ENCODE assay signal across 23 cellular contexts in the genomic region with DNA sequence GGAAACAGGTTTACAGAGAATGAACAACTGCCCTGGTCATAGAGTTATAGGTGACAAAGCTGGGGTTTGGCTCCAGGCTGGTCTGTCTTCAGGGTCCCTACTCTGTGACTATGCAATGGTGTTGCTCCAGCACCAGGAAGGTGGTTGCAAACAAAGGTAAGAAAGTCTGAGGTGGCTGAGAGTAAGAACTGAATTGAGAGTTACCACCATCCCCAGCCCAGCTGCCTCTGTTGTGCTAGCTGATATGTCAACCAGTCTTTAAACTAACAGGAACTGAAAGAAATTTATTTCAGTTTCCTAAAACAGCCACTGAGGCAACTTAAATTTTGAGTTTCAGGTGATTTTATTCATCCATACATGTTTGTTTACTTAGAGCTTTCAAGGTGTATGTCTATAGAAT.
A peak's percentile ranks its signal among the peaks of the same experiment; 100 is the strongest.
DNase-seq lines count a peak whose midpoint lies in the region; ATAC-seq, FAIRE-seq and TF ChIP-seq lines count a peak whose summit lies in the region.
"Had no signal": no experiment of that assay in that cellular context is flagged by ENCODE, and none has a peak within 500 bp of the region (broad histone marks: within the 10 kb centered on the region; RNA-seq: fewer than 3 reads in every experiment).

No MANE protein-coding gene starts in this region.

- no peaks in the 10 kb centered on the region for H3K9me3 ChIP-seq in A549
- H3K9me3 ChIP-seq in OCI-LY3 (ENCODE audit: insufficient read depth, low read length): no peaks in the 10 kb centered on the region
- no peaks in the 10 kb centered on the region for H3K9me3 ChIP-seq in prostate gland
- H3K9me3 ChIP-seq: BE2C; BLaER1 treated with 17β-estradiol and CSF1 and Interleukin-3, amounts not matched to agents 10 nM and 100 nM had no signal

- H3K27ac ChIP-seq in A549: no peak overlapping the region
- H3K27ac ChIP-seq in OCI-LY3 (ENCODE audit: low read length): no peak overlapping the region
- no peak overlapping the region for H3K27ac ChIP-seq in prostate gland
- H3K27ac ChIP-seq: BLaER1 treated with 17β-estradiol and CSF1 and Interleukin-3, amounts not matched to agents 10 nM and 100 nM; GM23248 had no signal

- ATAC-seq in A549 (no peak), GM18868 (IDR thresholded peaks at IDR 0.05; ENCODE audit: unreplicated experiment) (peak; percentile 66)
- ATAC-seq: GM12878 had no signal

- H2AFZ ChIP-seq in OCI-LY3 (ENCODE audit: low read depth, low read length): no peak overlapping the region
- H2AFZ ChIP-seq: GM23248 had no signal

- TF ChIP-seq POLR2A in A549 (IDR thresholded peaks at IDR 0.05; ENCODE audit: low read length) (no peak), prostate gland (IDR thresholded peaks at IDR 0.05) (no peak)

- intact Hi-C loops in prostate gland (cut with DNase I): loop anchor here (10.0 kb wide), 1 partner anchor 107 kb away; the partner anchor contains the start of gene LRIG3

- H3K27me3 ChIP-seq in OCI-LY3 (ENCODE audit: low read depth, low read length): no peaks in the 10 kb centered on the region
- no peaks in the 10 kb centered on the region for H3K27me3 ChIP-seq in prostate gland (replicated peaks; ENCODE audit: insufficient read depth)
- H3K27me3 ChIP-seq: BE2C; BLaER1 treated with 17β-estradiol and CSF1 and Interleukin-3, amounts not matched to agents 10 nM and 100 nM had no signal

- no peaks in the 10 kb centered on the region for H3K79me2 ChIP-seq in OCI-LY3 (ENCODE audit: low read length)

- no peak for TF ChIP-seq EP300 in A549 (IDR thresholded peaks at IDR 0.05)

- no peaks in the 10 kb centered on the region for H4K20me1 ChIP-seq in OCI-LY3 (ENCODE audit: insufficient read depth, low read length)
- H4K20me1 ChIP-seq: BLaER1 treated with 17β-estradiol and CSF1 and Interleukin-3, amounts not matched to agents 10 nM and 100 nM had no signal

- peak; percentile 61 for FAIRE-seq in A549 (lab: Jason Lieb, UNC)
- FAIRE-seq: A204.1, G401.6, GM12878, H1 had no signal

- no peaks in the 10 kb centered on the region for H3K36me3 Mint-ChIP-seq in progenitor cell of endocrine pancreas (ENCODE audit: insufficient read depth)
- H3K36me3 Mint-ChIP-seq: CD4-positive, alpha-beta memory T cell had no signal

- H3K4me3 ChIP-seq in A549 (no peak overlapping the region), OCI-LY3 (ENCODE audit: low read length) (no peak overlapping the region), prostate gland (no peak overlapping the region)
- H3K4me3 ChIP-seq: BLaER1 treated with 17β-estradiol and CSF1 and Interleukin-3, amounts not matched to agents 10 nM and 100 nM; GM12878; GM23248 had no signal

- H3K36me3 ChIP-seq in OCI-LY3 (replicated peaks; ENCODE audit: low read depth, low read length) (no peaks in the 10 kb centered on the region), prostate gland (no peaks in the 10 kb centered on the region)
- H3K36me3 ChIP-seq: BE2C; BLaER1 treated with 17β-estradiol and CSF1 and Interleukin-3, amounts not matched to agents 10 nM and 100 nM had no signal

- H3K4me1 Mint-ChIP-seq in progenitor cell of endocrine pancreas (ENCODE audit: low read depth): peaks cover 9% of the 10 kb centered on the region
- H3K4me1 Mint-ChIP-seq: CD4-positive, alpha-beta memory T cell had no signal

- TF ChIP-seq CTCF in A549 (IDR thresholded peaks at IDR 0.05) (no peak), OCI-LY3 (IDR thresholded peaks at IDR 0.05; ENCODE audit: low read depth, low read length) (no peak), progenitor cell of endocrine pancreas (IDR thresholded peaks at IDR 0.05; ENCODE audit: unreplicated experiment) (no peak), prostate gland (IDR thresholded peaks at IDR 0.05) (no peak)

- H3K27me3 Mint-ChIP-seq in progenitor cell of endocrine pancreas: no peaks in the 10 kb centered on the region
- H3K27me3 Mint-ChIP-seq: CD4-positive, alpha-beta memory T cell had no signal

- no peaks in the 10 kb centered on the region for H3K4me1 ChIP-seq in A549
- peaks cover 10% of the 10 kb centered on the region for H3K4me1 ChIP-seq in OCI-LY3 (ENCODE audit: low read length)
- H3K4me1 ChIP-seq in prostate gland (replicated peaks): no peaks in the 10 kb centered on the region
- H3K4me1 ChIP-seq: BE2C; BLaER1 treated with 17β-estradiol and CSF1 and Interleukin-3, amounts not matched to agents 10 nM and 100 nM had no signal

- POLR2A ChIA-PET in A549 (lab: Yijun Ruan, JAX): no interaction called here

- peak overlapping the region; percentile 9 for H3K27ac Mint-ChIP-seq in progenitor cell of endocrine pancreas
- H3K27ac Mint-ChIP-seq: CD4-positive, alpha-beta memory T cell had no signal

- H3K4me3 Mint-ChIP-seq in progenitor cell of endocrine pancreas (ENCODE audit: low read depth): no peak overlapping the region
- H3K4me3 Mint-ChIP-seq: CD4-positive, alpha-beta memory T cell had no signal

- H3K4me2 ChIP-seq in A549 (no peak overlapping the region), OCI-LY3 (ENCODE audit: low read length) (peak overlapping the region; percentile 10)
- H3K4me2 ChIP-seq: BLaER1 treated with 17β-estradiol and CSF1 and Interleukin-3, amounts not matched to agents 10 nM and 100 nM had no signal

- H3K9ac ChIP-seq in OCI-LY3 (ENCODE audit: low read length): no peak overlapping the region
- H3K9ac ChIP-seq: BLaER1 treated with 17β-estradiol and CSF1 and Interleukin-3, amounts not matched to agents 10 nM and 100 nM; GM23248 had no signal

- CTCF ChIA-PET in A549 (lab: Yijun Ruan, JAX): interaction anchor here (0.8 kb wide), 1 partner anchor 119 kb away, joined by 4 read pairs; no protein-coding TSS in a partner anchor

- DNase-seq in A549 (ENCODE audit: low read depth in 1 of 2, low spot score in 1 of 2) (no peak), progenitor cell of endocrine pancreas (ENCODE audit: low spot score, unreplicated experiment) (no peak), prostate gland (ENCODE audit: low spot score) (no peak), DMS 273 (lab: John Stamatoyannopoulos, UW; ENCODE audit: unreplicated experiment) (no peak), GM19240 (ENCODE audit: insufficient read length, low spot score) (no peak)
- DNase-seq: ACHN; AML-193; BE2C; Calu3; CD4-positive, alpha-beta memory T cell; COR-L47; DMS153; DND-41; GM23248; H7; HCEC 1CT had no signal

- no peak for TF ChIP-seq RAD21 in A549 (conservative IDR thresholded peaks at IDR 0.05 in 1 of 2, IDR thresholded peaks at IDR 0.05 in 1 of 2)

- H3K9me3 Mint-ChIP-seq in progenitor cell of endocrine pancreas (ENCODE audit: low read depth): no peaks in the 10 kb centered on the region

TF ChIP-seq in A549, 52 proteins besides CTCF, POLR2A, EP300 and RAD21:
- TF ChIP-seq MAZ (IDR thresholded peaks at IDR 0.05; ENCODE audit: borderline replicate concordance, low read depth, low read length) (no peak), CHD4 (IDR thresholded peaks at IDR 0.05; ENCODE audit: borderline replicate concordance) (no peak), ATOH8 (CRISPR knock-in tag; IDR thresholded peaks at IDR 0.05; ENCODE audit: low read depth) (no peak), TFCP2L1 (CRISPR knock-in tag; IDR thresholded peaks at IDR 0.05) (no peak), HOXA7 (CRISPR knock-in tag; IDR thresholded peaks at IDR 0.05) (no peak), HOXB5 (CRISPR knock-in tag; IDR thresholded peaks at IDR 0.05) (no peak), SREBF2 (IDR thresholded peaks at IDR 0.05) (no peak), NR3C1 (IDR thresholded peaks at IDR 0.05) (no peak), CBX2 (IDR thresholded peaks at IDR 0.05; ENCODE audit: borderline replicate concordance, low read depth) (no peak), EHMT2 (IDR thresholded peaks at IDR 0.05; ENCODE audit: low read depth) (no peak), ZNF302 (CRISPR knock-in tag; IDR thresholded peaks at IDR 0.05) (no peak), FOXS1 (CRISPR knock-in tag; IDR thresholded peaks at IDR 0.05) (no peak), FOSL2 (IDR thresholded peaks at IDR 0.05) (no peak), FOSL2 (CRISPR knock-in tag; IDR thresholded peaks at IDR 0.05) (no peak)
- TF ChIP-seq, protein P1, sequence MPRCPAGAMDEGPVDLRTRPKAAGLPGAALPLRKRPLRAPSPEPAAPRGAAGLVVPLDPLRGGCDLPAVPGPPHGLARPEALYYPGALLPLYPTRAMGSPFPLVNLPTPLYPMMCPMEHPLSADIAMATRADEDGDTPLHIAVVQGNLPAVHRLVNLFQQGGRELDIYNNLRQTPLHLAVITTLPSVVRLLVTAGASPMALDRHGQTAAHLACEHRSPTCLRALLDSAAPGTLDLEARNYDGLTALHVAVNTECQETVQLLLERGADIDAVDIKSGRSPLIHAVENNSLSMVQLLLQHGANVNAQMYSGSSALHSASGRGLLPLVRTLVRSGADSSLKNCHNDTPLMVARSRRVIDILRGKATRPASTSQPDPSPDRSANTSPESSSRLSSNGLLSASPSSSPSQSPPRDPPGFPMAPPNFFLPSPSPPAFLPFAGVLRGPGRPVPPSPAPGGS (IDR thresholded peaks at IDR 0.05): no peak
- TF ChIP-seq, protein P2, sequence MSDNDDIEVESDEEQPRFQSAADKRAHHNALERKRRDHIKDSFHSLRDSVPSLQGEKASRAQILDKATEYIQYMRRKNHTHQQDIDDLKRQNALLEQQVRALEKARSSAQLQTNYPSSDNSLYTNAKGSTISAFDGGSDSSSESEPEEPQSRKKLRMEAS (IDR thresholded peaks at IDR 0.05): no peak
